24 cellular contexts compared by ENCODE assay signal in the genomic region with DNA sequence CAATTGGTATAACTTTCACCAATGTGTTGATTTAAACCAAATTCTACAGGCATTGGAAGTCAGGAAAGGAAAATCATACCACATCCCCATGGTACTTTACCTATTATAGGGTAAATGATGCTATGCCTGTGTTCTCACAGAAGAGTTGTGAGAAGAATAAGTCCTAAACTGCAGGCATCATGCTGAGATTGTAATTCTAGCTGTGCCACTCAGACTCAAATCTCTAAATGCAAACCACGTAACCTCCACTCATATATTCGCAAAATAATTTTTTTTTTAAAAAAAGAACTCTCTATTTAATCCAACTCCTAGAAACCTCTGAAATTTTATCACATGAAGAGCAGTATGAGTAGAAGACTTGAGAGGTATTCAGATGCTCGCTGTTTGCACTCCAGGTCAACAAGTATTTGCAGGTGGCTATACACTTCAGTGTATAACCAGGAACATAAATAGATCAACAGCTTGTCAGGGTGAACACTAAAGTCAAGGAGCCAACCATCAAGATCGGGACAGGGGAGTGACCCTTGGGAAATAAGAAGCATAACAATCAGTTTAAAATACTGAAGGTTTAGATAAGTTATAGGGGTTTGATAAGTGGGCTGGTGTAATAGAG.
"Had no signal": no experiment of that assay in that cellular context is flagged by ENCODE, and none has a peak within 500 bp of the region (broad histone marks: within the 10 kb centered on the region; RNA-seq: fewer than 3 reads in every experiment).

No MANE protein-coding gene starts in this region.

- H3K4me1 ChIP-seq: ascending aorta, colonic mucosa, gastrocnemius medialis, left ventricle myocardium inferior, right lobe of liver had no signal

- H3K27me3 ChIP-seq: ascending aorta, cardiac muscle cell, colonic mucosa, dorsolateral prefrontal cortex, gastrocnemius medialis, neutrophil, ovary, right lobe of liver had no signal

- H3K9me3 ChIP-seq: ascending aorta, colonic mucosa, gastrocnemius medialis, left ventricle myocardium inferior, neutrophil, ovary, right lobe of liver had no signal

- H3K27ac ChIP-seq: ascending aorta, cardiac muscle cell, colonic mucosa, dorsolateral prefrontal cortex, gastrocnemius medialis, left ventricle myocardium inferior, neutrophil, ovary, right lobe of liver had no signal

- H3K36me3 ChIP-seq: ascending aorta, cardiac muscle cell, colonic mucosa, gastrocnemius medialis, left ventricle myocardium inferior, neutrophil, ovary, right lobe of liver had no signal

- DNase-seq: activated CD4-positive, alpha-beta memory T cell treated with anti-CD3 and anti-CD28 coated beads for 36 hours; activated CD4-positive, alpha-beta T cell treated with anti-CD3 and anti-CD28 coated beads, Interleukin-2, amount 10 ng/mL, durations not matched to agents 24 days and 14 days; activated CD4-positive, CD25-positive, alpha-beta regulatory T cell treated with anti-CD3 and anti-CD28 coated beads, Interleukin-2, amount 50 U/mL, for 72 hours; activated CD8-positive, alpha-beta memory T cell treated with anti-CD3 and anti-CD28 coated beads, Interleukin-2, amount 50 U/mL, for 4 hours; activated gamma-delta T cell; activated naive CD4-positive, alpha-beta T cell treated with anti-CD3 and anti-CD28 coated beads, Interleukin-2, amount 10 ng/mL, durations not matched to agents 7 days and 5 days; activated naive CD8-positive, alpha-beta T cell treated with anti-CD3 and anti-CD28 coated beads, Interleukin-2, amount 10 ng/mL, durations not matched to agents 7 days and 5 days; activated T-cell treated with anti-CD3 and anti-CD28 coated beads, Interleukin-2, amount 50 U/mL, for 24 hours; cerebellar nuclear complex; colonic mucosa; dorsolateral prefrontal cortex; effector memory CD8-positive, alpha-beta T cell; erythroblast; gastrocnemius medialis; glutamatergic neuron; left ventricle myocardium inferior; mammary epithelial cell; ovary; right lobe of liver; stimulated activated CD4-positive, alpha-beta T cell treated with anti-CD3 and anti-CD28 coated beads, Interleukin-2, amount 100 ng/mL, for 48 hours; stimulated activated naive CD8-positive, alpha-beta T cell treated with anti-CD3 and anti-CD28 coated beads, Interleukin-15, Interleukin-2, amounts not matched to agents 100 U/mL and 50 U/mL, for 24 hours had no signal

- H3K4me3 ChIP-seq: ascending aorta, cardiac muscle cell, colonic mucosa, dorsolateral prefrontal cortex, gastrocnemius medialis, left ventricle myocardium inferior, ovary, right lobe of liver had no signal
